ENCODE assay signal across 18 cellular contexts in the genomic region with DNA sequence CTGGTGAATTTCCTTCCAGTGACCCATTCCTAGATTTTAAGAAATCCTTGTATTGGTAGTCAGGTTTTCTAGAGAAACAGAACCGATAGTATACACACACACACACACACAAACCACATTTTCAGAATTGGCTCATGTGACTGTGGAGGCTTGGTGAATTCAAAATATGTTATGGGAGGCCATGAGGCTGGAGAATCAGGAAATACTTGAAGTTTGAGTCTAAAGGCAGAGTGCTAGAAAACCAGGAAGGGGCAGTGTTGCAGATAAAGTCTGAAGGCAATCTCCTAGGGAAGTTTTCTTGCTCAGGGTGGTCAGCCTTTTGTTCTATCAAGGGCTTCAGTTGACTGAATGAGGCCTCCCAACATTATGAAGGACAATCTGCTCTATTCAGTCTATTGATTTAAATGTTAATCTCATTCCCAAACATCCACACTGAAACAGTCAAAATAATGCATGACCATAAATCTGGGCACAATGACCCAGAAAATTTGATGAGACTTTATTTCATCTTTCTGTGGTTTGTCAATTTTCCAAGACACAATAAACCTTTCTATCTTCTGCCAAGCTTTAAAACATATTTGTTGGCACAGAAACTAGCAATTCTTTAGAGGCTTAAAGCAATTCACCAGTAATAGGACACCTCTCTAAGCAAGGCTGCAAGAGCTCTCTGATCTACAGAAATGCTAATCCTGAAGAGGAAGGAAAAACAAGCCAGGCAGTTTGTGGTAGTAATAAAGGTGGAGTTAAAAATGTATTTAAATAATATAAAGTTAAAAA.
DNase-seq lines count a peak whose midpoint lies in the region; ATAC-seq and TF ChIP-seq lines count a peak whose summit lies in the region.
"Had no signal": no experiment of that assay in that cellular context is flagged by ENCODE, and none has a peak within 500 bp of the region (broad histone marks: within the 10 kb centered on the region; RNA-seq: fewer than 3 reads in every experiment).

No MANE protein-coding gene starts in this region.

- no peaks in the 10 kb centered on the region for H3K9me3 ChIP-seq in WERI-Rb-1 (ENCODE audit: severe bottlenecking)
- H3K9me3 ChIP-seq: heart right ventricle, testis had no signal

- TF ChIP-seq CTCF in WERI-Rb-1 (IDR thresholded peaks at IDR 0.05; ENCODE audit: low read depth, low read length) (no peak), GM10266 (IDR thresholded peaks at IDR 0.05; ENCODE audit: control insufficient read depth, insufficient read depth, low read depth, missing control alignments) (no peak)

- ATAC-seq in GM21723 (IDR thresholded peaks at IDR 0.05; ENCODE audit: unreplicated experiment) (no peak), HG02981 (IDR thresholded peaks at IDR 0.05; ENCODE audit: unreplicated experiment) (no peak)
- ATAC-seq: activated CD4-positive, alpha-beta T cell treated with anti-CD3 and anti-CD28 coated beads for 36 hours; heart right ventricle; left colon; T-cell had no signal

- peak; percentile 26 for DNase-seq in NCI-H82 (lab: John Stamatoyannopoulos, UW)
- DNase-seq in NCI-H82 treated with DMSO at 0.1 percent for 48 hours (lab: John Stamatoyannopoulos, UW; ENCODE audit: unreplicated experiment) = no peak
- DNase-seq in WERI-Rb-1 = no peak
- DNase-seq in foreskin melanocyte = peak; percentile 66
- DNase-seq in stromal cell of bone marrow (ENCODE audit: low read depth) = peak; percentile 48
- no peak for DNase-seq in GM10266 (ENCODE audit: extremely low spot score)
- DNase-seq: activated CD4-positive, alpha-beta T cell treated with anti-CD3 and anti-CD28 coated beads for 36 hours; activated T-cell treated with anti-CD3 and anti-CD28 coated beads for 4 hours; CD8-positive, alpha-beta memory T cell; heart right ventricle; left colon; NCI-H1930; stimulated activated CD4-positive, alpha-beta T cell treated with anti-CD3 and anti-CD28 coated beads, Interleukin-1b, Interleukin-23, amount 100 ng/mL, for 48 hours; T-cell; testis had no signal

- peak overlapping the region; percentile 1; the same call in 1 of the 2 replicates for H3K27ac ChIP-seq in WERI-Rb-1
- H3K27ac ChIP-seq: epithelial cell of prostate, heart right ventricle, testis had no signal

- H3K36me3 ChIP-seq in WERI-Rb-1 = no peaks in the 10 kb centered on the region
- H3K36me3 ChIP-seq: heart right ventricle had no signal

- no peak overlapping the region for H3K4me3 ChIP-seq in WERI-Rb-1 (ENCODE audit: low read depth, low read length)
- H3K4me3 ChIP-seq: heart right ventricle, testis had no signal

- H3K27me3 ChIP-seq in WERI-Rb-1 (ENCODE audit: insufficient read depth, low read depth, severe bottlenecking) = no peaks in the 10 kb centered on the region
- H3K27me3 ChIP-seq: testis had no signal

Comparison
In these comparisons a context has a peak if more than half of its experiments do, and no peak if none do; other contexts are left out.
1. DNase-seq: peak in NCI-H82 (single experiment), foreskin melanocyte (single experiment) and stromal cell of bone marrow (single experiment); none in NCI-H82 treated with DMSO at 0.1 percent for 48 hours (single experiment), WERI-Rb-1 (single experiment) and GM10266 (single experiment).